8 cellular contexts compared by ENCODE assay signal in the genomic region with DNA sequence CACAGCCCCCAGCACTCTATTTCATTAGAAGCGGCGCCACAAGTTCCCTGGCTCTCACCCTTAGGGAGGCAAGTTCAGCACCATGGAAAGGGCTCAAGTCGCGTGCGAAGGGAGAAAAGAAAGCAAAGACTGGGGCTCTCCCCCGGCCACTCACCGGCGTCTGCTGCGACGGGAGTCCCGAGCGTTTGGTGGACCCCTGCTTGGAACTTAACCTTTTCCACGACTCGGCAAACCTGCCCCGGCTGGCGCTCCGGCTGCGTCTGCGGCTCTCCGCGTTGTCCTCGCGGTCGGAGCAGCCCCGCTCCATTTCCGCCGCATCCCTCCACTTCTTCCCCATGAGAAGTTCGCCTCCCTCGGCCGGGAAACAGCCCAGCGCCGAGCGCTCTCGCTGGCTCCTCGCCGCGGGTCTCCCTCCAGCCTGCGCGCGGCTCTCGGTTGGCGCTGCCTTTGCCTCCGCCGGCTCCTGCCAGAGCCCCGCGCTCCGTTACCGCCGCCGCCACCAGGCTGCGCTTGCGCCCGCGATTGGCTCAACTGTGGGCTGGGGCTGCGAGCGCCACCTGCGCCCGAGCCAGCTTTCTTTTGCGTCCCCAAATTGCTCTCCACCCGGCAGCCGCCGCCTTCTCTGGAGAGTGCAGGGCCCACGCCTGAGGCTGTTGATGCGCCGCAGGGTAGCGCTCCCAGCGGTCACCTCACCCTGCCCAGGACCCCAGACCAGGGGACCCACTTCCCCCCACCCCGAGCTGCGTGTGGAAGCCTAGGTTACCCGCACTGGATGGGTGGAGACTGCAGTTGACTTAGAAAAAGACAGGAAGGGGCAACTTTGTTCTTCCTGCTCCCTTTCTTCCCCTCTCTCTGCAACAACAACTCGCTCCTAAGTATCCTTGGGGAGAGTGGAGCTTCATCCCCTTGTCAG.
DNase-seq lines count a peak whose midpoint lies in the region; ATAC-seq and TF ChIP-seq lines count a peak whose summit lies in the region.

No MANE protein-coding gene starts in this region.

- peaks cover 0 to 8% (median 5%) of the 10 kb centered on the region in 10 experiments; a peak in 10 of 20 replicates for H3K4me1 ChIP-seq in BLaER1 treated with 17β-estradiol and CSF1 and Interleukin-3, amounts not matched to agents 10 nM and 100 nM
- no peaks in the 10 kb centered on the region for H3K4me1 ChIP-seq in CD8-positive, alpha-beta memory T cell (ENCODE audit: insufficient read depth, low read length)

- H3K9me3 Mint-ChIP-seq in CD8-positive, alpha-beta memory T cell: peaks cover 3 to 14% (median 6%) of the 10 kb centered on the region in 5 donors

- TF ChIP-seq CTCF in astrocyte of the cerebellum (IDR thresholded peaks at IDR 0.05; ENCODE audit: low read depth, low read length, missing control alignments) (no peak), retinal pigment epithelial cell (conservative IDR thresholded peaks at IDR 0.05; ENCODE audit: low read depth, low read length) (peak; percentile 36)

- H3K36me3 ChIP-seq in BLaER1 treated with 17β-estradiol and CSF1 and Interleukin-3, amounts not matched to agents 10 nM and 100 nM: no peaks in the 10 kb centered on the region
- H3K36me3 ChIP-seq in CD8-positive, alpha-beta memory T cell (ENCODE audit: insufficient read depth, low read length): no peaks in the 10 kb centered on the region

- peaks cover 24 to 41% of the 10 kb centered on the region in 2 donors for H3K27me3 Mint-ChIP-seq in CD8-positive, alpha-beta memory T cell

- peak overlapping the region in 3 of 7 donors; percentile 25 to 32 (median 28) for H3K4me3 Mint-ChIP-seq in CD8-positive, alpha-beta memory T cell

- peak overlapping the region; percentile 68 to 93 (median 82) for H3K4me2 ChIP-seq in BLaER1 treated with 17β-estradiol and CSF1 and Interleukin-3, amounts not matched to agents 10 nM and 100 nM

- peaks cover 0 to 10% (median 0%) of the 10 kb centered on the region in 11 experiments; a peak in 7 of 22 replicates for H3K9me3 ChIP-seq in BLaER1 treated with 17β-estradiol and CSF1 and Interleukin-3, amounts not matched to agents 10 nM and 100 nM (replicated peaks in 1 of 11)
- no peaks in the 10 kb centered on the region for H3K9me3 ChIP-seq in CD8-positive, alpha-beta memory T cell (ENCODE audit: low read length)

- no peak overlapping the region for H3K9ac ChIP-seq in BLaER1 treated with 17β-estradiol and CSF1 and Interleukin-3, amounts not matched to agents 10 nM and 100 nM

- CTCF ChIA-PET in CD8-positive, alpha-beta memory T cell (lab: Charles Lee): no interaction called here

- in situ Hi-C loops in astrocyte of the cerebellum (cut with HindIII; ENCODE audit: low sequenced_read_pairs): no loop called here

- H3K36me3 Mint-ChIP-seq in CD8-positive, alpha-beta memory T cell: peaks cover 0 to 9% (median 0%) of the 10 kb centered on the region in 3 donors

- H3K27ac ChIP-seq in BLaER1 treated with 17β-estradiol and CSF1 and Interleukin-3, amounts not matched to agents 10 nM and 100 nM: no peak overlapping the region
- no peak overlapping the region for H3K27ac ChIP-seq in CD8-positive, alpha-beta memory T cell (ENCODE audit: low read depth, low read length)

- ATAC-seq in GM18861 (IDR thresholded peaks at IDR 0.05; ENCODE audit: unreplicated experiment): peak; percentile 64
- ATAC-seq in HG03064 (IDR thresholded peaks at IDR 0.05; ENCODE audit: low read depth, unreplicated experiment): peak; percentile 79

- H3K4me1 Mint-ChIP-seq in CD8-positive, alpha-beta memory T cell: peaks cover 0 to 7% (median 4%) of the 10 kb centered on the region in 3 donors

- H4K20me1 ChIP-seq in BLaER1 treated with 17β-estradiol and CSF1 and Interleukin-3, amounts not matched to agents 10 nM and 100 nM: peaks cover 0 to 6% (median 0%) of the 10 kb centered on the region in 11 experiments; a peak in 2 of 22 replicates

- peak overlapping the region; percentile 52 to 66 (median 56) for H3K4me3 ChIP-seq in BLaER1 treated with 17β-estradiol and CSF1 and Interleukin-3, amounts not matched to agents 10 nM and 100 nM
- H3K4me3 ChIP-seq in astrocyte of the cerebellum (ENCODE audit: low read depth, low read length) (peak overlapping the region; percentile 47), retinal pigment epithelial cell (ENCODE audit: low read length) (peak overlapping the region; percentile 48)
- no peak overlapping the region for H3K4me3 ChIP-seq in CD8-positive, alpha-beta memory T cell (ENCODE audit: low read length)

- H3K27ac Mint-ChIP-seq in CD8-positive, alpha-beta memory T cell: no peak overlapping the region

- POLR2A ChIA-PET in CD8-positive, alpha-beta memory T cell (lab: Charles Lee): no interaction called here

- DNase-seq in NCI-H524 (lab: John Stamatoyannopoulos, UW) (peak; percentile 25 to 57), astrocyte of the cerebellum (ENCODE audit: low read depth) (peak; percentile 52), hypothalamus (lab: John Stamatoyannopoulos, UW) (peak in 32 of 51 donors; percentile 2 to 53 (median 18)), retinal pigment epithelial cell (ENCODE audit: low read depth) (peak; percentile 31)
- no peak for DNase-seq in CD8-positive, alpha-beta memory T cell

- H3K27me3 ChIP-seq in BLaER1 treated with 17β-estradiol and CSF1 and Interleukin-3, amounts not matched to agents 10 nM and 100 nM: peaks cover 0 to 9% (median 0%) of the 10 kb centered on the region in 11 experiments; a peak in 3 of 22 replicates
- no peaks in the 10 kb centered on the region for H3K27me3 ChIP-seq in CD8-positive, alpha-beta memory T cell (ENCODE audit: insufficient read depth, low read length, poor library complexity, severe bottlenecking)

Comparison
In these comparisons a context has a peak if more than half of its experiments do, and no peak if none do; other contexts are left out.
1. DNase-seq: peak in NCI-H524 (2 of 2), astrocyte of the cerebellum (single experiment), hypothalamus (32 of 51) and retinal pigment epithelial cell (single experiment); none in CD8-positive, alpha-beta memory T cell (0 of 5).